ENCODE assay signal across 13 cellular contexts in the genomic region with DNA sequence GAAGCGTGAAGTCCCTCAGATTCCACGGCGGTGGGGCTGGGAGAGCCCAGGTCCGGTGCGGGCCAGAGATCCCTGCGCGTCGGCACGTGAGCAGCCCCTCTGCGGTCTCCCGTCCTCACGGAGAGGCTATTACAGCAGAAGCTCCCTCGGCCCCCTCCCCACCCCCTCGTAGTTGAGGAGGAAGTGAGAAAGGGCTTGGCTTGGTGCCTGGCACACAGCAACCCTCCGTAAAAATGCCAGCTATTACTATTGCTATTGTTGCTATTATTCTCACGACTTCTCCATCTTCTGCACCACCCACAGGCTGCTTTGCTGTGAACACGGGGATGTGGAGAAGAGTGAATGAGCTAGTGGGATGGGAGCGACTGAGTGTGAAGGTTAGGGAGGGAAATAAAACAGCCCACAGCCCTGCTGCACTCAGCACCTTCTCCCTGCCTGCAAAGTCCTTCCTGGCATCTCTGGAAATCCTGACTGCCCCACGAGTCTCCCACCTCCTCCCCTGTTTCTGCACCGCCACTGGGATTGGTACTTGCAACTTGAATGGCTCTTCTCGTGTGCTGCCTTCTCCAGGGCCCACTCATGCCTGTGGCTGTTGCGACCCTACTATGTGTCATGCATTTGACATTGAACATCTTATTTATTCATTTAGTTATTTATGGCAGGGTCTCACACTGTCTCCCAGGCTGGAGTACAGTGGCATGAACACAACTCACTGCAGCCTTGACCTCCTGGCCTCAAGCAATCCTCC. TPM values are rescaled to one million over a fixed set of nuclear protein-coding genes. Genes with fewer than 3 reads are reported as not detected.
DNase-seq lines count a peak whose midpoint lies in the region; ATAC-seq, FAIRE-seq and TF ChIP-seq lines count a peak whose summit lies in the region.
"Had no signal": no experiment of that assay in that cellular context is flagged by ENCODE, and none has a peak within 500 bp of the region (broad histone marks: within the 10 kb centered on the region; RNA-seq: fewer than 3 reads in every experiment).

No MANE protein-coding gene starts in this region.

- H3K27me3 Mint-ChIP-seq in astrocyte (ENCODE audit: low read depth, unreplicated experiment) = peaks cover 46% of the 10 kb centered on the region

- H3K27ac Mint-ChIP-seq in astrocyte (ENCODE audit: unreplicated experiment) = no peak overlapping the region
- H3K27ac Mint-ChIP-seq: activated CD4-positive, alpha-beta T cell treated with anti-CD3 and anti-CD28 coated beads, Interleukin-2, amount 10 ng/mL, durations not matched to agents 24 days and 14 days had no signal

- FAIRE-seq in GM12891 (lab: Jason Lieb, UNC) (no peak), astrocyte (lab: Jason Lieb, UNC) (no peak)
- FAIRE-seq: endometrium, small intestine had no signal

- H3K4me1 ChIP-seq in astrocyte (ENCODE audit: insufficient read depth, low read length) = peaks cover 7% of the 10 kb centered on the region

- ATAC-seq in GM18907 (IDR thresholded peaks at IDR 0.05; ENCODE audit: unreplicated experiment) = no peak
- ATAC-seq: left lobe of liver, T-cell had no signal

- H2AFZ ChIP-seq in astrocyte (ENCODE audit: low read depth, low read length) = peak overlapping the region; percentile 71

- WGBS in lower leg skin, 2 donors = 68 to 71% methylated on average over 22 of the region's 22 CpGs

- no peaks in the 10 kb centered on the region for H3K4me1 Mint-ChIP-seq in astrocyte (ENCODE audit: low read depth, unreplicated experiment)

- no peaks in the 10 kb centered on the region for H4K20me1 ChIP-seq in astrocyte (ENCODE audit: insufficient read depth, low read length)

- intact Hi-C loops in lower leg skin (cut with DNase I; ENCODE audit: low total_unique reads) = no loop called here

- no peak overlapping the region for H3K9ac ChIP-seq in astrocyte (ENCODE audit: low read length)

- TF ChIP-seq POLR2A in GM12891 (IDR thresholded peaks at IDR 0.05; ENCODE audit: low read depth, low read length) = no peak
- TF ChIP-seq POLR2A in lower leg skin (IDR thresholded peaks at IDR 0.05) = no peak

- peak overlapping the region; percentile 65 for H3K4me2 ChIP-seq in astrocyte (ENCODE audit: low read length)

- H3K36me3 ChIP-seq in MG63 (no peaks in the 10 kb centered on the region), astrocyte (ENCODE audit: insufficient read depth, low read length) (no peaks in the 10 kb centered on the region)

- H3K27me3 ChIP-seq in MG63 = peaks cover 9% of the 10 kb centered on the region; the same call in 1 of the 2 replicates
- H3K27me3 ChIP-seq in astrocyte (ENCODE audit: insufficient read depth, low read length) = peaks cover 12% of the 10 kb centered on the region

- TF ChIP-seq CTCF in astrocyte (IDR thresholded peaks at IDR 0.05; ENCODE audit: insufficient read depth, low read depth, low read length) (no peak), lower leg skin (IDR thresholded peaks at IDR 0.05) (no peak)

- DNase-seq in GM12891 (ENCODE audit: insufficient read length, low spot score) = no peak
- peak; percentile 64 for DNase-seq in MG63
- peak; percentile 23 for DNase-seq in astrocyte (ENCODE audit: low read depth)
- DNase-seq in occipital lobe (lab: John Stamatoyannopoulos, UW) = peak; percentile 19
- DNase-seq in lower leg skin (ENCODE audit: low spot score in 2 of 2) = no peak
- no peak for DNase-seq in NCI-H526 treated with DMSO at 0.1 percent for 48 hours (lab: John Stamatoyannopoulos, UW)
- DNase-seq: activated CD4-positive, alpha-beta T cell treated with anti-CD3 and anti-CD28 coated beads, Interleukin-2, amount 10 ng/mL, durations not matched to agents 24 days and 14 days; NK-92 treated with Interleukin-12 subunit alpha and Interleukin-12 subunit beta, amount 100 ng/mL, for 24 hours; small intestine; T-cell had no signal

- peaks cover 7% of the 10 kb centered on the region for H3K9me3 Mint-ChIP-seq in astrocyte (ENCODE audit: unreplicated experiment)
- H3K9me3 Mint-ChIP-seq: activated CD4-positive, alpha-beta T cell treated with anti-CD3 and anti-CD28 coated beads, Interleukin-2, amount 10 ng/mL, durations not matched to agents 24 days and 14 days; T-cell had no signal

- peaks cover 1% of the 10 kb centered on the region for H3K36me3 Mint-ChIP-seq in astrocyte (ENCODE audit: low read depth, unreplicated experiment)
- H3K36me3 Mint-ChIP-seq: T-cell had no signal

- no peak overlapping the region for H3K27ac ChIP-seq in astrocyte (ENCODE audit: low read depth, low read length)

- H3K4me3 ChIP-seq in MG63 (no peak overlapping the region), astrocyte (ENCODE audit: insufficient read depth, low read depth, low read length) (no peak overlapping the region), lower leg skin (ENCODE audit: low read depth, poor library complexity, severe bottlenecking) (no peak overlapping the region)

- H3K9me3 ChIP-seq in MG63 (no peaks in the 10 kb centered on the region), astrocyte (ENCODE audit: insufficient read depth, low read depth, low read length) (no peaks in the 10 kb centered on the region)

- no peaks in the 10 kb centered on the region for H3K79me2 ChIP-seq in astrocyte (ENCODE audit: insufficient read depth, low read length)

- no peak overlapping the region for H3K4me3 Mint-ChIP-seq in astrocyte (ENCODE audit: unreplicated experiment)
- H3K4me3 Mint-ChIP-seq: activated CD4-positive, alpha-beta T cell treated with anti-CD3 and anti-CD28 coated beads, Interleukin-2, amount 10 ng/mL, durations not matched to agents 24 days and 14 days had no signal

TF ChIP-seq in GM12891, 5 proteins besides CTCF, POLR2A, EP300 and RAD21:
- TF ChIP-seq SPI1 (IDR thresholded peaks at IDR 0.05; ENCODE audit: low read depth, low read length) (peak; percentile 54), POLR2AphosphoS5 (IDR thresholded peaks at IDR 0.05; ENCODE audit: low read depth, low read length) (no peak)

RNA-seq across cellular contexts. Expression of gene ZBTB18, which starts 26.6 kb away (rescaled TPM):
- polyA plus RNA-seq in GM12891 (2012; ENCODE audit: low read depth, missing spikeins) = 4.0 TPM
- 4.4 and 6.8 TPM in 2 replicates for total RNA-seq in MG63 (2014; rRNA removed; shearing (Covaris generic); ENCODE audit: low replicate concordance)
- total RNA-seq in astrocyte (15.5 and 19.2 TPM in 2 replicates), occipital lobe (1,084 TPM), lower leg skin (10 to 100 TPM; 10.6 to 14.3 (median 11.7) TPM)

Comparison
In these comparisons a context has a peak if more than half of its experiments do, and no peak if none do; other contexts are left out.
1. DNase-seq: peak in MG63 (single experiment), astrocyte (single experiment) and occipital lobe (single experiment); none in GM12891 (single experiment), lower leg skin (0 of 2) and NCI-H526 treated with DMSO at 0.1 percent for 48 hours (single experiment).
2. RNA of gene ZBTB18, which starts 26.6 kb away (total RNA-seq): 1,084 TPM in occipital lobe (single experiment); 15.5 to 19.2 TPM in astrocyte, 10.6 to 14.3 TPM in lower leg skin and 4.4 to 6.8 TPM in MG63; every median in the first group is over 10 times any median in the second.